ENCODE assay signal across 25 cellular contexts in the genomic region with DNA sequence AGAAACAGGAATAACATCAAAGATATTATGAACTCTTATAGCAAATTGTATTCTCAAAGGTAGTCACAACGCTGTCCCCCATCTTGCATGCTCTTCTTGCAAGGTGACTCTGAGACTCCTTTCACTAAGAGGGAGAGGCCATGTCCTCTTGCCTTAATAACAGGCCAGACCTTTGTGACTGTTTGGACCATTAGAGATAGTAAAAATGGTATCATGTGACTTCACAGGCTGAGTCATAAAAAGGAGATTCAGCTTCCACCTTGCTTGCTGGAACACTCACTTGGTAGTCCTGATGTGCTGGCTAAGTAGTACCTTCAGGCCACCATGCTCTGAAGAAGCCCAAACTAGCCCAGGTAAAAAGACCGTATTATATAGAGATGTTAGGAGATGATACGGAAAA.
"Had no signal": no experiment of that assay in that cellular context is flagged by ENCODE, and none has a peak within 500 bp of the region (broad histone marks: within the 10 kb centered on the region; RNA-seq: fewer than 3 reads in every experiment).

No MANE protein-coding gene starts in this region.

- H3K9me3 Mint-ChIP-seq: activated CD4-positive, alpha-beta memory T cell treated with anti-CD3 and anti-CD28 coated beads for 36 hours; activated naive CD4-positive, alpha-beta T cell treated with anti-CD3 and anti-CD28 coated beads for 36 hours; activated naive CD8-positive, alpha-beta T cell treated with anti-CD3 and anti-CD28 coated beads, Interleukin-2, amount 10 ng/mL, durations not matched to agents 7 days and 5 days; activated T-cell treated with anti-CD3 and anti-CD28 coated beads, Interleukin-2, amount 50 U/mL, for 72 hours; endodermal cell; memory B cell; nephron progenitor cell; stimulated activated effector memory CD8-positive, alpha-beta T cell treated with anti-CD3 and anti-CD28 coated beads, Interleukin-12 subunit alpha, Interleukin-12 subunit beta, amount 100 ng/mL, for 72 hours; stimulated activated naive CD8-positive, alpha-beta T cell treated with anti-CD3 and anti-CD28 coated beads, Interleukin-15, amount 100 ng/mL, for 72 hours had no signal

- H3K27me3 ChIP-seq: breast epithelium, pancreas, right atrium auricular region, tibial artery had no signal

- H3K4me1 Mint-ChIP-seq: nephron progenitor cell had no signal

- H3K36me3 Mint-ChIP-seq: stimulated activated effector memory CD8-positive, alpha-beta T cell treated with anti-CD3 and anti-CD28 coated beads, Interleukin-12 subunit alpha, Interleukin-12 subunit beta, amount 100 ng/mL, for 72 hours had no signal

- H3K4me1 ChIP-seq: breast epithelium, pancreas, psoas muscle, right atrium auricular region had no signal

- ATAC-seq: activated T-cell treated with anti-CD3 and anti-CD28 coated beads, Interleukin-2, amount 50 U/mL, for 72 hours; pancreas; psoas muscle; stimulated activated effector memory CD8-positive, alpha-beta T cell treated with anti-CD3 and anti-CD28 coated beads, Interleukin-12 subunit alpha, Interleukin-12 subunit beta, amount 100 ng/mL, for 72 hours; stimulated activated naive CD8-positive, alpha-beta T cell treated with anti-CD3 and anti-CD28 coated beads, Interleukin-15, amount 100 ng/mL, for 72 hours had no signal

- H3K27ac Mint-ChIP-seq: activated CD4-positive, alpha-beta memory T cell treated with anti-CD3 and anti-CD28 coated beads for 36 hours; activated naive CD4-positive, alpha-beta T cell treated with anti-CD3 and anti-CD28 coated beads for 36 hours; activated naive CD8-positive, alpha-beta T cell treated with anti-CD3 and anti-CD28 coated beads, Interleukin-2, amount 10 ng/mL, durations not matched to agents 7 days and 5 days; activated T-cell treated with anti-CD3 and anti-CD28 coated beads, Interleukin-2, amount 50 U/mL, for 72 hours; endodermal cell; memory B cell; nephron progenitor cell; stimulated activated effector memory CD8-positive, alpha-beta T cell treated with anti-CD3 and anti-CD28 coated beads, Interleukin-12 subunit alpha, Interleukin-12 subunit beta, amount 100 ng/mL, for 72 hours had no signal

- H3K9me3 ChIP-seq: breast epithelium, pancreas, psoas muscle, right atrium auricular region, tibial artery had no signal

- H3K36me3 ChIP-seq: breast epithelium, pancreas, right atrium auricular region, tibial artery had no signal

- H3K4me3 Mint-ChIP-seq: activated CD4-positive, alpha-beta memory T cell treated with anti-CD3 and anti-CD28 coated beads for 36 hours; activated naive CD4-positive, alpha-beta T cell treated with anti-CD3 and anti-CD28 coated beads for 36 hours; activated naive CD8-positive, alpha-beta T cell treated with anti-CD3 and anti-CD28 coated beads, Interleukin-2, amount 10 ng/mL, durations not matched to agents 7 days and 5 days; activated T-cell treated with anti-CD3 and anti-CD28 coated beads, Interleukin-2, amount 50 U/mL, for 72 hours; endodermal cell; memory B cell; nephron progenitor cell; stimulated activated effector memory CD8-positive, alpha-beta T cell treated with anti-CD3 and anti-CD28 coated beads, Interleukin-12 subunit alpha, Interleukin-12 subunit beta, amount 100 ng/mL, for 72 hours; stimulated activated naive CD8-positive, alpha-beta T cell treated with anti-CD3 and anti-CD28 coated beads, Interleukin-15, amount 100 ng/mL, for 72 hours had no signal

- H3K27ac ChIP-seq: breast epithelium, coronary artery, epithelial cell of prostate, pancreas, psoas muscle, right atrium auricular region, tibial artery had no signal

- H3K27me3 Mint-ChIP-seq: activated CD4-positive, alpha-beta memory T cell treated with anti-CD3 and anti-CD28 coated beads for 36 hours; activated naive CD8-positive, alpha-beta T cell treated with anti-CD3 and anti-CD28 coated beads, Interleukin-2, amount 10 ng/mL, durations not matched to agents 7 days and 5 days; memory B cell; stimulated activated naive CD8-positive, alpha-beta T cell treated with anti-CD3 and anti-CD28 coated beads, Interleukin-15, amount 100 ng/mL, for 72 hours had no signal

- H3K4me3 ChIP-seq: breast epithelium, coronary artery, pancreas, psoas muscle, right atrium auricular region, tibial artery had no signal

- FAIRE-seq: pancreas, TTC549 had no signal

- DNase-seq: activated CD4-positive, alpha-beta memory T cell treated with anti-CD3 and anti-CD28 coated beads for 36 hours; activated CD4-positive, alpha-beta T cell treated with anti-CD3 and anti-CD28 coated beads for 4 hours; activated effector memory CD4-positive, alpha-beta T cell treated with Interleukin-2 at 50 U/mL for 16 hours; activated naive CD4-positive, alpha-beta T cell treated with anti-CD3 and anti-CD28 coated beads for 36 hours; activated naive CD8-positive, alpha-beta T cell treated with anti-CD3 and anti-CD28 coated beads, Interleukin-2, amount 10 ng/mL, durations not matched to agents 7 days and 5 days; activated T-cell treated with anti-CD3 and anti-CD28 coated beads, Interleukin-2, amount 50 U/mL, for 72 hours; amniotic stem cell; cerebellar nuclear complex; endodermal cell; foreskin fibroblast; hippocampal formation; nephron progenitor cell; pancreas; psoas muscle; stimulated activated CD4-positive, alpha-beta T cell treated with anti-CD3 and anti-CD28 coated beads, Interleukin-2, amount 100 ng/mL, for 24 hours; stimulated activated naive CD8-positive, alpha-beta T cell treated with anti-CD3 and anti-CD28 coated beads, Interleukin-15, amount 100 ng/mL, for 72 hours; T-helper 1 cell; tibial artery had no signal
